8 cellular contexts compared by ENCODE assay signal in the genomic region with DNA sequence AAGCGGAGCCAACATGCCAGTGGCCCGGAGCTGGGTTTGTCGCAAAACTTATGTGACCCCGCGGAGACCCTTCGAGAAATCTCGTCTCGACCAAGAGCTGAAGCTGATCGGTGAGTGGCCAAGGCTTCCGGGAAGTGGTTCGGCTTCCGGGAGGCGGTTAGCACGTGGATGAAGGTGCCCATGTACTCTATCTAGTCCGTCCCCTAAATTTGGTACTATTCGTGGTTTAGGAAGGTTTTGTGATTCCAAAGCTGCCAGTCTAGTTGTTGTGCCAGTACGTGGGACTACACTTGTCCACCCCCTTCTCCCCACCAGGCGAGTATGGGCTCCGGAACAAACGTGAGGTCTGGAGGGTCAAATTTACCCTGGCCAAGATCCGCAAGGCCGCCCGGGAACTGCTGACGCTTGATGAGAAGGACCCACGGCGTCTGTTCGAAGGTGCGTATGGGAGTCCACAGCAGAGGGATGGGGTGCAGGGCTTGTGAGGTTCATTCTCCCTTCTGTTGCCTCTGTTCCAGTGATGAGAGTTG. TPM values are rescaled to one million over a fixed set of nuclear protein-coding genes. Genes with fewer than 3 reads are reported as not detected.
DNase-seq lines count a peak whose midpoint lies in the region; ATAC-seq, FAIRE-seq and TF ChIP-seq lines count a peak whose summit lies in the region.

No MANE protein-coding gene starts in this region.

- peak overlapping the region; percentile 80 for H3K27ac ChIP-seq in CD8-positive, alpha-beta T cell (ENCODE audit: low read depth, low read length)
- peak overlapping the region; percentile 97 for H3K27ac ChIP-seq in H1 (ENCODE audit: low read depth, low read length)

- FAIRE-seq in H1 (lab: Jason Lieb, UNC), result no peak

- peaks cover 39 to 44% of the 10 kb centered on the region in 2 experiments for H4K20me1 ChIP-seq in H1 (replicated peaks in 1 of 2; ENCODE audit: control insufficient read depth in 1 of 2, insufficient read depth in 2 of 2, low read length in 2 of 2)

- no peak overlapping the region; the same call in 1 of the 2 replicates for H2BK12ac ChIP-seq in H1 (ENCODE audit: low read depth, low read length)

- intact Hi-C loops in CD8-positive, alpha-beta T cell (cut with DNase I, micrococcal nuclease), result loop anchor here (1.0 to 5.0 kb wide), 8 partner anchors 9 to 1451 kb away; partner anchors contain the start of genes LENG1 (in 2 of the 2), NDUFA3 (in 2 of the 2), LENG8 (in 1 of the 2) and ZNF845 (in 1 of the 2)

- peak overlapping the region; percentile 100 for H3K27ac Mint-ChIP-seq in CD8-positive, alpha-beta T cell

- H3K4me1 Mint-ChIP-seq in CD8-positive, alpha-beta T cell (ENCODE audit: low read depth), result peaks cover 59% of the 10 kb centered on the region

- H3K23me2 ChIP-seq in H1 (ENCODE audit: low read depth, low read length), result peaks cover 20% of the 10 kb centered on the region

- 6% methylated on average over 26 of the region's 28 CpGs; no CpG with 5 or more reads in 1 of the 2 experiments for WGBS in H1 (ENCODE audit: extremely low coverage in 1 of 2, insufficient coverage in 1 of 2, insufficient read length in 1 of 2, insufficient replicate concordance in 2 of 2, low coverage in 1 of 2, low lambda C conversion rate in 2 of 2, missing lambda C conversion rate in 1 of 2), 2 experiments

- peak overlapping the region; percentile 98 for H3K9ac ChIP-seq in NT2/D1 (ENCODE audit: insufficient read length, low read depth)
- H3K9ac ChIP-seq in H1 (replicated peaks in 1 of 4; ENCODE audit: extremely low read depth in 1 of 4, low read depth in 3 of 4, low read length in 3 of 4), result peak overlapping the region; percentile 98 to 99 (median 98)

- H3K4me3 ChIP-seq in CD8-positive, alpha-beta T cell (ENCODE audit: low read depth, low read length), result peak overlapping the region; percentile 70
- H3K4me3 ChIP-seq in NT2/D1 (ENCODE audit: insufficient read length, low read depth) (peak overlapping the region; percentile 91), H1 (ENCODE audit: extremely low read depth in 1 of 4, insufficient read depth in 2 of 4, low read depth in 3 of 4, low read length in 4 of 4) (peak overlapping the region; percentile 81 to 96 (median 93)), neuron (ENCODE audit: low read length) (peak overlapping the region; percentile 85)

- no peak for DNase-seq in CD8-positive, alpha-beta T cell
- DNase-seq in NT2/D1 (ENCODE audit: low read depth, low spot score) (no peak), H1 (ENCODE audit: low read depth in 1 of 2, low spot score in 2 of 2) (no peak), nucleus accumbens (lab: John Stamatoyannopoulos, UW) (no peak), GM10266 (ENCODE audit: extremely low spot score) (no peak), NCI-H510A treated with DMSO at 0.1 percent for 48 hours (lab: John Stamatoyannopoulos, UW) (no peak), OCI-M2 (lab: John Stamatoyannopoulos, UW; ENCODE audit: unreplicated experiment) (no peak)

- H3K27me3 ChIP-seq in CD8-positive, alpha-beta T cell (ENCODE audit: insufficient read depth, low read length), result no peaks in the 10 kb centered on the region
- H3K27me3 ChIP-seq in NT2/D1 (ENCODE audit: insufficient read depth, insufficient read length) (no peaks in the 10 kb centered on the region), H1 (replicated peaks in 1 of 4; ENCODE audit: control insufficient read depth in 3 of 4, extremely low read depth in 1 of 4, insufficient read depth in 3 of 4, low read length in 3 of 4) (no peaks in the 10 kb centered on the region), neuron (ENCODE audit: insufficient read depth, low read length) (no peaks in the 10 kb centered on the region)

- POLR2A ChIA-PET in CD8-positive, alpha-beta T cell (lab: Charles Lee), result interaction anchor here (0.8 to 5.7 kb wide), 6 partner anchors 9 to 86 kb away, joined by 3 to 99 read pairs (median 10); partner anchors contain the start of genes CNOT3, LENG1, MBOAT7 and PRPF31
- POLR2A ChIA-PET in H1 (lab: Charles Lee; ENCODE audit: partially characterized antibody), result interaction anchor here (0.6 to 28.7 kb wide), 43 partner anchors 6 to 879 kb away, joined by 3 to 909 read pairs (median 5); partner anchors contain the start of genes CNOT3, LENG9, LILRB2 and LILRB3

- H3K36me3 ChIP-seq in CD8-positive, alpha-beta T cell (ENCODE audit: insufficient read depth, low read length), result peaks cover 41% of the 10 kb centered on the region
- H3K36me3 ChIP-seq in NT2/D1 (ENCODE audit: insufficient read depth, insufficient read length, low read length) (peaks cover 65% of the 10 kb centered on the region), H1 (ENCODE audit: control insufficient read depth in 2 of 4, insufficient read depth in 4 of 4, low read length in 3 of 4) (peaks cover 34 to 50% (median 44%) of the 10 kb centered on the region in 4 experiments), neuron (ENCODE audit: insufficient read depth, low read length) (peaks cover 48% of the 10 kb centered on the region)

- H3K79me2 ChIP-seq in H1 (ENCODE audit: control insufficient read depth in 1 of 2, insufficient read depth in 2 of 2, low read length in 2 of 2), result peaks cover 32 to 57% of the 10 kb centered on the region in 2 experiments

- H4K91ac ChIP-seq in H1 (replicated peaks; ENCODE audit: insufficient read length, low read length), result no peak overlapping the region

- peaks cover 49% of the 10 kb centered on the region for H3K4me1 ChIP-seq in CD8-positive, alpha-beta T cell (ENCODE audit: insufficient read depth, low read length)
- peaks cover 7% of the 10 kb centered on the region for H3K4me1 ChIP-seq in NT2/D1 (ENCODE audit: insufficient read depth, insufficient read length)
- peaks cover 9 to 25% (median 16%) of the 10 kb centered on the region in 4 experiments for H3K4me1 ChIP-seq in H1 (replicated peaks in 1 of 4; ENCODE audit: control insufficient read depth in 3 of 4, insufficient read depth in 4 of 4, low read length in 3 of 4)
- H3K4me1 ChIP-seq in neuron (ENCODE audit: insufficient read depth, low read length), result peaks cover 23% of the 10 kb centered on the region

- H3K4me3 Mint-ChIP-seq in CD8-positive, alpha-beta T cell, result peak overlapping the region; percentile 100

- H2AFZ ChIP-seq in H1 (ENCODE audit: low read length), result no peak overlapping the region
- H2AFZ ChIP-seq in neuron (ENCODE audit: low read depth, low read length), result no peak overlapping the region

- no peak overlapping the region for H2AK5ac ChIP-seq in H1 (ENCODE audit: low read depth, low read length)

- peak overlapping the region; percentile 3 for H3K56ac ChIP-seq in H1 (replicated peaks; ENCODE audit: insufficient read length, low read depth, low read length)

- no peak for TF ChIP-seq RAD21 in H1 (IDR thresholded peaks at IDR 0.05 in 1 of 2, conservative IDR thresholded peaks at IDR 0.05 in 1 of 2; ENCODE audit: low read depth in 2 of 2, low read length in 2 of 2)

- H3K18ac ChIP-seq in H1 (ENCODE audit: extremely low read depth, low read length), result peak overlapping the region; percentile 97; the same call in 1 of the 2 replicates

- H3K79me1 ChIP-seq in H1 (ENCODE audit: low read depth, low read length), result peaks cover 9% of the 10 kb centered on the region

- no peak overlapping the region for H3K14ac ChIP-seq in H1 (ENCODE audit: insufficient read length)

- no peak for TF ChIP-seq POLR2A in H1 (IDR thresholded peaks at IDR 0.05; ENCODE audit: control extremely low read depth in 1 of 2, low read depth in 2 of 2, low read length in 2 of 2)

- H3K4me2 ChIP-seq in H1 (ENCODE audit: insufficient read depth in 1 of 2, low read depth in 2 of 2, low read length in 2 of 2), result peak overlapping the region; percentile 60 to 90

- no peak overlapping the region for H2BK20ac ChIP-seq in H1 (ENCODE audit: low read length)

- peaks cover 55% of the 10 kb centered on the region for H3K36me3 Mint-ChIP-seq in CD8-positive, alpha-beta T cell

- no peak for TF ChIP-seq EP300 in H1 (IDR thresholded peaks at IDR 0.05; ENCODE audit: borderline replicate concordance in 1 of 2, low read depth in 2 of 2, low read length in 2 of 2)

- CTCF ChIA-PET in CD8-positive, alpha-beta T cell (lab: Charles Lee), result interaction anchor here (2.0 kb wide), 1 partner anchor 9 kb away, joined by 7 read pairs; no protein-coding TSS in a partner anchor
- CTCF ChIA-PET in H1 (lab: Charles Lee; ENCODE audit: partially characterized antibody), result interaction anchor here (0.6 to 2.9 kb wide), 6 partner anchors 9 to 1217 kb away, joined by 3 to 7 read pairs (median 4); partner anchors contain the start of gene TMC4

- no peak overlapping the region for H2BK120ac ChIP-seq in H1 (replicated peaks; ENCODE audit: low read depth, low read length)

- no peak overlapping the region for H4K8ac ChIP-seq in H1 (ENCODE audit: extremely low read depth, insufficient read depth, low read length)

- H4K5ac ChIP-seq in H1 (ENCODE audit: insufficient read length, low read depth, low read length), result no peak overlapping the region

- no peaks in the 10 kb centered on the region for H3K27me3 Mint-ChIP-seq in CD8-positive, alpha-beta T cell (ENCODE audit: low read depth)

- H3K9me3 ChIP-seq in CD8-positive, alpha-beta T cell (ENCODE audit: low read length), result no peaks in the 10 kb centered on the region
- H3K9me3 ChIP-seq in NT2/D1 (ENCODE audit: insufficient read depth, low read length) (no peaks in the 10 kb centered on the region), H1 (ENCODE audit: insufficient read depth in 2 of 2, low read depth in 1 of 2, low read length in 1 of 2) (no peaks in the 10 kb centered on the region), neuron (ENCODE audit: low read length) (no peaks in the 10 kb centered on the region)

- H3K9me3 Mint-ChIP-seq in CD8-positive, alpha-beta T cell, result no peaks in the 10 kb centered on the region

- peak overlapping the region; percentile 98 for H2BK5ac ChIP-seq in H1 (ENCODE audit: low read depth, low read length)

- no peak overlapping the region for H3K4ac ChIP-seq in H1 (replicated peaks; ENCODE audit: insufficient read length, low read depth, low read length)

- TF ChIP-seq CTCF in CD8-positive, alpha-beta T cell (IDR thresholded peaks at IDR 0.05), result no peak
- TF ChIP-seq CTCF in H1 (IDR thresholded peaks at IDR 0.05; ENCODE audit: control extremely low read depth in 1 of 3, insufficient read depth in 1 of 3, low read depth in 1 of 3, low read length in 3 of 3) (no peak), GM10266 (IDR thresholded peaks at IDR 0.05; ENCODE audit: control insufficient read depth, insufficient read depth, low read depth, missing control alignments) (no peak)

- no peak overlapping the region for H3K23ac ChIP-seq in H1 (ENCODE audit: insufficient read length)

- no peak overlapping the region for H2BK15ac ChIP-seq in H1 (ENCODE audit: low read length)

- ATAC-seq in CD8-positive, alpha-beta T cell, result no peak

RNA-seq across cellular contexts. Expression of gene RPS9, which starts 0.6 kb away (rescaled TPM):
- 1,000 to 10,000 TPM; 2,006 to 2,016 TPM for total RNA-seq in CD8-positive, alpha-beta T cell
- 1,609 and 1,661 TPM in 2 replicates for total RNA-seq in H1 (2021; fragmentation: NEBNext Ultra II Directional; extraction: Animal tissue kit (Norgen Biotek cat#: 25700))
- 4,172 and 4,900 TPM in 2 replicates for polyA plus RNA-seq in H1 (2011; rRNA removed)
- polyA plus RNA-seq in H1 (2011; cell fraction: cytosol; rRNA removed), result 5,332 TPM
- polyA plus RNA-seq in H1 (2011; cell fraction: nucleus; rRNA removed), result 5,270 TPM
- 3,362 to 4,178 TPM (median 3,966 TPM) in 4 replicates for polyA plus RNA-seq in H1 (2012, experiment 1 of 2)
- polyA plus RNA-seq in H1 (2012, experiment 2 of 2), result 9,430 TPM
- 2,233 TPM for polyA plus RNA-seq in H1 (2013, experiment 1 of 2)
- polyA plus RNA-seq in H1 (2013, experiment 2 of 2), result 2,125 TPM
- polyA minus RNA-seq in H1 (2011; rRNA and poly(A)+ RNA removed), result 567 and 625 TPM in 2 replicates
- polyA minus RNA-seq in H1 (2011; cell fraction: cytosol; rRNA and poly(A)+ RNA removed), result 569 TPM
- polyA minus RNA-seq in H1 (2011; cell fraction: nucleus; rRNA and poly(A)+ RNA removed), result 727 TPM

RNA-seq across cellular contexts. Expression of gene TSEN34, which starts 10.1 kb away (rescaled TPM):
- total RNA-seq in CD8-positive, alpha-beta T cell, result 10 to 100 TPM; 13.9 to 14.6 TPM
- total RNA-seq in H1 (2021; fragmentation: NEBNext Ultra II Directional; extraction: Animal tissue kit (Norgen Biotek cat#: 25700)), result 22.5 and 24.2 TPM in 2 replicates
- polyA plus RNA-seq in H1 (2011; rRNA removed), result 52.3 and 55.4 TPM in 2 replicates
- polyA plus RNA-seq in H1 (2011; cell fraction: cytosol; rRNA removed), result 35.5 TPM
- 34.2 TPM for polyA plus RNA-seq in H1 (2011; cell fraction: nucleus; rRNA removed)
- 10.7 to 23.5 TPM (median 21.4 TPM) in 4 replicates for polyA plus RNA-seq in H1 (2012, experiment 1 of 2)
- polyA plus RNA-seq in H1 (2012, experiment 2 of 2), result 30.6 TPM
- polyA plus RNA-seq in H1 (2013, experiment 1 of 2), result 23.3 TPM
- polyA plus RNA-seq in H1 (2013, experiment 2 of 2), result 23.9 TPM
- polyA minus RNA-seq in H1 (2011; rRNA and poly(A)+ RNA removed), result 9.1 and 15.3 TPM in 2 replicates
- polyA minus RNA-seq in H1 (2011; cell fraction: cytosol; rRNA and poly(A)+ RNA removed), result 14.9 TPM
- polyA minus RNA-seq in H1 (2011; cell fraction: nucleus; rRNA and poly(A)+ RNA removed), result 13.4 TPM

RNA-seq across cellular contexts. Expression of gene MBOAT7, which starts 11.9 kb away (rescaled TPM):
- total RNA-seq in CD8-positive, alpha-beta T cell, result 10 to 100 TPM; 10.0 to 13.1 TPM
- 90.9 and 103 TPM in 2 replicates for total RNA-seq in H1 (2021; fragmentation: NEBNext Ultra II Directional; extraction: Animal tissue kit (Norgen Biotek cat#: 25700))
- polyA plus RNA-seq in H1 (2011; rRNA removed), result 85.5 and 147 TPM in 2 replicates
- polyA plus RNA-seq in H1 (2011; cell fraction: cytosol; rRNA removed), result 55.1 TPM
- 111 TPM for polyA plus RNA-seq in H1 (2011; cell fraction: nucleus; rRNA removed)
- 67.8 to 94.5 TPM (median 90.7 TPM) in 4 replicates for polyA plus RNA-seq in H1 (2012, experiment 1 of 2)
- polyA plus RNA-seq in H1 (2012, experiment 2 of 2), result 98.0 TPM
- 186 TPM for polyA plus RNA-seq in H1 (2013, experiment 1 of 2)
- 198 TPM for polyA plus RNA-seq in H1 (2013, experiment 2 of 2)
- 25.7 and 31.5 TPM in 2 replicates for polyA minus RNA-seq in H1 (2011; rRNA and poly(A)+ RNA removed)
- polyA minus RNA-seq in H1 (2011; cell fraction: cytosol; rRNA and poly(A)+ RNA removed), result 60.0 TPM
- 54.3 TPM for polyA minus RNA-seq in H1 (2011; cell fraction: nucleus; rRNA and poly(A)+ RNA removed)

RNA-seq across cellular contexts. Expression of gene LILRB3, which starts 21.6 kb away (rescaled TPM):
- total RNA-seq in CD8-positive, alpha-beta T cell, result not detected
- total RNA-seq in H1 (2021; fragmentation: NEBNext Ultra II Directional; extraction: Animal tissue kit (Norgen Biotek cat#: 25700)), result not detected in 2 replicates
- polyA plus RNA-seq in H1 (2011; rRNA removed), result not detected in 2 replicates
- polyA plus RNA-seq in H1 (2011; cell fraction: cytosol; rRNA removed), result not detected
- not detected for polyA plus RNA-seq in H1 (2011; cell fraction: nucleus; rRNA removed)
- polyA plus RNA-seq in H1 (2012, experiment 1 of 2), result 0.08 to 0.80 TPM (median 0.11 TPM) in 4 replicates
- 0.12 TPM for polyA plus RNA-seq in H1 (2012, experiment 2 of 2)
- polyA plus RNA-seq in H1 (2013, experiment 1 of 2), result not detected
- polyA plus RNA-seq in H1 (2013, experiment 2 of 2), result not detected
- polyA minus RNA-seq in H1 (2011; rRNA and poly(A)+ RNA removed), result not detected in 2 replicates
- not detected for polyA minus RNA-seq in H1 (2011; cell fraction: cytosol; rRNA and poly(A)+ RNA removed)
- polyA minus RNA-seq in H1 (2011; cell fraction: nucleus; rRNA and poly(A)+ RNA removed), result not detected

RNA-seq across cellular contexts. Expression of gene TMC4, which starts 28.3 kb away (rescaled TPM):
- total RNA-seq in CD8-positive, alpha-beta T cell, result not detected
- 5.5 and 6.8 TPM in 2 replicates for total RNA-seq in H1 (2021; fragmentation: NEBNext Ultra II Directional; extraction: Animal tissue kit (Norgen Biotek cat#: 25700))
- polyA plus RNA-seq in H1 (2011; rRNA removed), result 6.3 and 12.8 TPM in 2 replicates
- 4.3 TPM for polyA plus RNA-seq in H1 (2011; cell fraction: cytosol; rRNA removed)
- 15.9 TPM for polyA plus RNA-seq in H1 (2011; cell fraction: nucleus; rRNA removed)
- 6.0 to 13.0 TPM (median 9.6 TPM) in 4 replicates for polyA plus RNA-seq in H1 (2012, experiment 1 of 2)
- 4.5 TPM for polyA plus RNA-seq in H1 (2012, experiment 2 of 2)
- polyA plus RNA-seq in H1 (2013, experiment 1 of 2), result 4.2 TPM
- polyA plus RNA-seq in H1 (2013, experiment 2 of 2), result 5.4 TPM
- 0.57 and 0.85 TPM in 2 replicates for polyA minus RNA-seq in H1 (2011; rRNA and poly(A)+ RNA removed)
- not detected for polyA minus RNA-seq in H1 (2011; cell fraction: cytosol; rRNA and poly(A)+ RNA removed)
- 2.9 TPM for polyA minus RNA-seq in H1 (2011; cell fraction: nucleus; rRNA and poly(A)+ RNA removed)
